8 cellular contexts compared by ENCODE assay signal in genomic region chr1:2314803-2315710, GRCh38.
DNase-seq lines count a peak whose midpoint lies in the region; ATAC-seq and TF ChIP-seq lines count a peak whose summit lies in the region.

No MANE protein-coding gene starts in this region.

- H3K4me3 ChIP-seq in AG04449 (ENCODE audit: low read depth, low read length) (peak overlapping the region; percentile 54), HAP-1 (peak overlapping the region; percentile 34), ascending aorta (peak overlapping the region; percentile 80 to 81), iPS-11a (ENCODE audit: low read depth, low read length) (peak overlapping the region; percentile 24)

- TF ChIP-seq CTCF in AG04449 (IDR thresholded peaks at IDR 0.05; ENCODE audit: insufficient read depth, low read length, missing control alignments) (peak; percentile 73), ascending aorta (IDR thresholded peaks at IDR 0.05) (peak; percentile 81 to 95 (median 91))

- peaks cover 5% of the 10 kb centered on the region; the same call in 1 of the 2 replicates for H3K4me1 ChIP-seq in HAP-1
- peaks cover 28 to 73% of the 10 kb centered on the region in 2 donors for H3K4me1 ChIP-seq in ascending aorta

- ATAC-seq in T-cell (replicated peaks in 1 of 4), result peak; percentile 51 to 62 (median 58)
- ATAC-seq in HG03378 (IDR thresholded peaks at IDR 0.05; ENCODE audit: unreplicated experiment), result no peak

- H3K36me3 ChIP-seq in HAP-1 (replicated peaks) (no peaks in the 10 kb centered on the region), ascending aorta (peaks cover 0 to 6% of the 10 kb centered on the region in 2 donors)

- H3K9me3 ChIP-seq in HAP-1 (no peaks in the 10 kb centered on the region), ascending aorta (no peaks in the 10 kb centered on the region)

- intact Hi-C loops in ascending aorta (cut with DNase I), result loop anchor here (1.0 to 5.0 kb wide), 3 partner anchors 25 to 118 kb away; no protein-coding TSS in a partner anchor

- no peaks in the 10 kb centered on the region for H3K36me3 Mint-ChIP-seq in T-cell

- H3K27ac Mint-ChIP-seq in T-cell, result peak overlapping the region; percentile 39 to 73

- peak overlapping the region; percentile 25 to 70 (median 59) for H3K4me3 Mint-ChIP-seq in T-cell

- H3K27me3 Mint-ChIP-seq in T-cell, result no peaks in the 10 kb centered on the region

- in situ Hi-C loops in HAP-1 (cut with MboI; ENCODE audit: low sequenced_read_pairs), result no loop called here

- POLR2A ChIA-PET in AG04449 (lab: Yijun Ruan, JAX), result interaction anchor here (1.0 to 1.5 kb wide), 4 partner anchors 77 to 116 kb away, joined by 3 to 7 read pairs (median 3); partner anchors contain the start of genes MORN1 and RER1
- POLR2A ChIA-PET in T-cell (lab: Charles Lee), result interaction anchor here in 1 of 2 donors (0.7 to 1.9 kb wide), 2 partner anchors 10 to 14 kb away, joined by 4 to 5 read pairs; no protein-coding TSS in a partner anchor

- CTCF ChIA-PET in AG04449 (lab: Yijun Ruan, JAX), result interaction anchor here (0.6 to 7.5 kb wide), 25 partner anchors 8 to 119 kb away, joined by 3 to 43 read pairs (median 4); partner anchors contain the start of gene FAAP20
- CTCF ChIA-PET in T-cell (lab: Charles Lee), result interaction anchor here (0.6 to 1.7 kb wide), 6 partner anchors 14 to 1486 kb away, joined by 3 to 9 read pairs (median 4); partner anchors contain the start of gene FAAP20 (in 2 of the 2)

- H3K4me1 Mint-ChIP-seq in T-cell, result peaks cover 9 to 25% (median 15%) of the 10 kb centered on the region in 3 donors

- H3K27me3 ChIP-seq in HAP-1 (ENCODE audit: low read depth) (no peaks in the 10 kb centered on the region), ascending aorta (no peaks in the 10 kb centered on the region)

- H3K9me3 Mint-ChIP-seq in T-cell, result no peaks in the 10 kb centered on the region

- DNase-seq in AG04449 (ENCODE audit: low read depth, low spot score), result no peak
- DNase-seq in HAP-1 (ENCODE audit: low spot score in 2 of 2), result peak; percentile 21 to 81
- DNase-seq in T-cell, result peak; percentile 52 to 80 (median 70)
- DNase-seq in ascending aorta (ENCODE audit: low spot score in 2 of 2), result no peak
- peak; percentile 28 to 46 for DNase-seq in stimulated activated CD4-positive, alpha-beta T cell treated with anti-CD3 and anti-CD28 coated beads, Interleukin-1b, Interleukin-23, amount 100 ng/mL, for 1 hour (ENCODE audit: low read depth in 2 of 2)
- no peak for DNase-seq in hippocampal formation (lab: John Stamatoyannopoulos, UW)

- H3K27ac ChIP-seq in ascending aorta, result peak overlapping the region; percentile 92 to 95

Comparison
In these comparisons a context has a peak if more than half of its experiments do, and no peak if none do; other contexts are left out.
1. DNase-seq: peak in HAP-1 (2 of 2), T-cell (34 of 34) and stimulated activated CD4-positive, alpha-beta T cell treated with anti-CD3 and anti-CD28 coated beads, Interleukin-1b, Interleukin-23, amount 100 ng/mL, for 1 hour (2 of 2); none in AG04449 (single experiment), ascending aorta (0 of 2) and hippocampal formation (0 of 2).
2. H3K4me3 ChIP-seq: peak in every context shown above with its lines; median percentile 80 in ascending aorta; 54 in AG04449; 34 in HAP-1; 24 in iPS-11a.